ENCODE assay signal across 8 cellular contexts in the genomic region with DNA sequence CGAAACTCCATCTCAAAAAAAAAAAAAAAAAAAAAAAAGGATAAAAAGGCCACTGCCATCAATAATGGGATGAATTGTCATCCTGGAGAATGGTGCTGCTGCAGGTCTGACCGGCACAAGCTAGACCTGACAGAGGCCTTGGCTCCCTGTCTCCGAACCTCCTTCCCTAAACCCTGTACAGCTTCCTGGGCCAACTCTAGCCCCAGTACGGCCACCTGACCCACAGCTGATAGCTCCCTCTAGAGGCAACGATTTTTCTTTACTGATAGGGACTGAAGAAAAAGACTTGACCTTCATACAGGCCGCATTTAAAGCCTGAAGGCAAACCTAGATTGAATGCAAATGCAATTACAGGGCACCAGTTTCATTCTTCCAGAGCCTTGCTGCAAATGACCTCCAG. TPM values are rescaled to one million over a fixed set of nuclear protein-coding genes. Genes with fewer than 3 reads are reported as not detected.
DNase-seq lines count a peak whose midpoint lies in the region; ATAC-seq, FAIRE-seq and TF ChIP-seq lines count a peak whose summit lies in the region.

No MANE protein-coding gene starts in this region.

- TF ChIP-seq POLR2A in HepG2 (IDR thresholded peaks at IDR 0.05; ENCODE audit: insufficient read depth in 1 of 2, low read depth in 2 of 2, low read length in 2 of 2): no peak

- peak; percentile 54 for DNase-seq in EH (ENCODE audit: low read depth)
- peak; percentile 27 for DNase-seq in MG63
- no peak for DNase-seq in brain microvascular endothelial cell
- peak; percentile 65 for DNase-seq in HepG2 (ENCODE audit: low spot score)
- no peak for DNase-seq in UCSD-AML1 (lab: John Stamatoyannopoulos, UW; ENCODE audit: unreplicated experiment)

- H3K4me3 ChIP-seq in MG63: no peak overlapping the region
- no peak overlapping the region for H3K4me3 ChIP-seq in brain microvascular endothelial cell (ENCODE audit: low read depth, low read length)
- no peak overlapping the region for H3K4me3 ChIP-seq in HepG2 (replicated peaks in 1 of 3; ENCODE audit: insufficient read depth in 1 of 3, low read depth in 2 of 3, low read length in 3 of 3)

- BruUV-seq in HepG2 (replicated peaks; lab: Mats Ljungman, UMichigan): no TSS peak

- no peaks in the 10 kb centered on the region for H4K20me1 ChIP-seq in HepG2 (ENCODE audit: insufficient read depth, low read length)

- H2AFZ ChIP-seq in HepG2 (ENCODE audit: low read length): no peak overlapping the region

- TF ChIP-seq EP300 in HepG2 (IDR thresholded peaks at IDR 0.05; ENCODE audit: low read depth in 2 of 2, low read length in 2 of 2) (no peak), HepG2 (CRISPR knock-in tag; IDR thresholded peaks at IDR 0.05; ENCODE audit: borderline replicate concordance) (no peak)

- H3K4me2 ChIP-seq in HepG2 (ENCODE audit: low read depth, low read length): no peak overlapping the region

- CTCF ChIA-PET in HepG2 (lab: Yijun Ruan, JAX; ENCODE audit: low intra/inter-chr PET ratio, low total read pairs): interaction anchor here (0.8 to 3.4 kb wide), 3 partner anchors 33 to 37 kb away, joined by 3 to 24 read pairs (median 5); no protein-coding TSS in a partner anchor

- intact Hi-C loops in HepG2 (cut with micrococcal nuclease; ENCODE audit: unreplicated experiment): loop anchor here (1.0 kb wide), 1 partner anchor 37 kb away; no protein-coding TSS in a partner anchor

- H3K9ac ChIP-seq in HepG2 (ENCODE audit: insufficient read depth, low read depth, low read length): no peak overlapping the region

- no peaks in the 10 kb centered on the region for H3K27me3 ChIP-seq in MG63
- no peaks in the 10 kb centered on the region for H3K27me3 ChIP-seq in brain microvascular endothelial cell (replicated peaks)
- no peaks in the 10 kb centered on the region for H3K27me3 ChIP-seq in HepG2 (ENCODE audit: control insufficient read depth in 1 of 2, insufficient read depth in 2 of 2, low read length in 2 of 2)

- FAIRE-seq in HepG2 (lab: Jason Lieb, UNC): peak; percentile 81

- H3K9me3 ChIP-seq in MG63: no peaks in the 10 kb centered on the region
- H3K9me3 ChIP-seq in HepG2 (ENCODE audit: low read length): no peaks in the 10 kb centered on the region

- ATAC-seq in HepG2 (peak; percentile 81), HG02798 (IDR thresholded peaks at IDR 0.05; ENCODE audit: poor library complexity, unreplicated experiment) (no peak), HG02970 (IDR thresholded peaks at IDR 0.05; ENCODE audit: low FRiP score, unreplicated experiment) (no peak), GM18909 (IDR thresholded peaks at IDR 0.05; ENCODE audit: poor library complexity, unreplicated experiment) (no peak)

- in situ Hi-C loops in brain microvascular endothelial cell (cut with HindIII; ENCODE audit: low pct_ligation_motif_present, low sequenced_read_pairs): no loop called here
- in situ Hi-C loops in HepG2 (cut with HindIII; ENCODE audit: extremely low pct_ligation_motif_present, low pct_unique_long_range_greater_than_20kb): no loop called here

- POLR2A ChIA-PET in HepG2 (lab: Yijun Ruan, JAX): interaction anchor here (0.9 to 4.2 kb wide), 3 partner anchors 11 to 59 kb away, joined by 3 to 20 read pairs (median 3); no protein-coding TSS in a partner anchor

- H3K36me3 ChIP-seq in MG63: peaks cover 28% of the 10 kb centered on the region
- peaks cover 34% of the 10 kb centered on the region for H3K36me3 ChIP-seq in brain microvascular endothelial cell (replicated peaks)
- peaks cover 14 to 26% of the 10 kb centered on the region in 2 experiments for H3K36me3 ChIP-seq in HepG2 (replicated peaks in 1 of 2; ENCODE audit: control insufficient read depth in 1 of 2, insufficient read depth in 2 of 2, low read length in 2 of 2)

- TF ChIP-seq CTCF in brain microvascular endothelial cell (IDR thresholded peaks at IDR 0.05; ENCODE audit: low read depth, low read length, missing control alignments) (peak; percentile 74), HepG2 (CRISPR knock-in tag; IDR thresholded peaks at IDR 0.05) (peak; percentile 81)

- no peaks in the 10 kb centered on the region for H3K4me1 ChIP-seq in HepG2 (ENCODE audit: insufficient read depth, low read length)

- 31% methylated on average over 6 of the region's 6 CpGs for WGBS in HepG2 (ENCODE audit: low lambda C conversion rate)

- H3K79me2 ChIP-seq in HepG2 (ENCODE audit: insufficient read depth, low read length): no peaks in the 10 kb centered on the region

- H3K27ac ChIP-seq in brain microvascular endothelial cell (no peak overlapping the region), HepG2 (ENCODE audit: extremely low read length, insufficient read depth, low read length) (no peak overlapping the region)

- TF ChIP-seq RAD21 in HepG2 (CRISPR knock-in tag; IDR thresholded peaks at IDR 0.05): no peak; the same call in 1 of the 2 replicates

RNA-seq across cellular contexts. Expression of a gene that starts 30.7 kb away (rescaled TPM):
- 25.0 and 44.9 TPM in 2 replicates for total RNA-seq in MG63 (2014; rRNA removed; shearing (Covaris generic); ENCODE audit: low replicate concordance)
- 20.2 and 24.7 TPM in 2 replicates for total RNA-seq in HepG2 (2016; rRNA removed; fragmentation: Illumina TruSeq; extraction: Trizol)
- 4.3 and 6.3 TPM in 2 replicates for total RNA-seq in HepG2 (2016; cell fraction: cytosol; rRNA removed; fragmentation: Illumina TruSeq; extraction: Trizol; ENCODE audit: low read depth)
- total RNA-seq in HepG2 (2016; cell fraction: insoluble cytoplasmic fraction; rRNA removed; fragmentation: Illumina TruSeq; extraction: Trizol): 19.4 and 25.8 TPM in 2 replicates
- 5.9 and 8.3 TPM in 2 replicates for total RNA-seq in HepG2 (2016; cell fraction: membrane; rRNA removed; fragmentation: Illumina TruSeq; extraction: Trizol)
- 26.3 and 28.9 TPM in 2 replicates for total RNA-seq in HepG2 (2016; cell fraction: nucleus; rRNA removed; fragmentation: Illumina TruSeq; extraction: Trizol)
- 13.0 and 18.0 TPM in 2 replicates for polyA plus RNA-seq in HepG2 (2011; rRNA removed)
- polyA plus RNA-seq in HepG2 (2011; cell fraction: cytosol; rRNA removed): 4.1 and 6.3 TPM in 2 replicates
- polyA plus RNA-seq in HepG2 (2011; cell fraction: nucleus; rRNA removed): 21.8 and 23.2 TPM in 2 replicates
- 5.5 and 7.7 TPM in 2 replicates for polyA plus RNA-seq in HepG2 (2012)
- 1.00 and 1.3 TPM in 2 replicates for polyA plus RNA-seq in HepG2 (2016; cell fraction: cytosol; fragmentation: Illumina TruSeq; extraction: Trizol; ENCODE audit: low read depth)
- 11.8 and 15.3 TPM in 2 replicates for polyA plus RNA-seq in HepG2 (2016; cell fraction: insoluble cytoplasmic fraction; fragmentation: Illumina TruSeq; extraction: Trizol; ENCODE audit: low read depth)
- 2.0 and 2.6 TPM in 2 replicates for polyA plus RNA-seq in HepG2 (2016; cell fraction: membrane; fragmentation: Illumina TruSeq; extraction: Trizol; ENCODE audit: low read depth)
- 25.2 and 25.4 TPM in 2 replicates for polyA plus RNA-seq in HepG2 (2016; cell fraction: nucleus; fragmentation: Illumina TruSeq; extraction: Trizol; ENCODE audit: insufficient read depth, low read depth)
- 14.0 and 45.5 TPM in 2 replicates for polyA minus RNA-seq in HepG2 (2011; rRNA and poly(A)+ RNA removed; ENCODE audit: low replicate concordance)
- polyA minus RNA-seq in HepG2 (2011; cell fraction: cytosol; rRNA and poly(A)+ RNA removed): 5.5 and 8.8 TPM in 2 replicates
- polyA minus RNA-seq in HepG2 (2011; cell fraction: nucleus; rRNA and poly(A)+ RNA removed): 63.2 and 74.2 TPM in 2 replicates

RNA-seq across cellular contexts. Expression of a gene that starts 31.5 kb away (rescaled TPM):
- not detected in 2 replicates for total RNA-seq in MG63 (2014; rRNA removed; shearing (Covaris generic); ENCODE audit: low replicate concordance)
- 0.98 and 1.4 TPM in 2 replicates for total RNA-seq in HepG2 (2016; rRNA removed; fragmentation: Illumina TruSeq; extraction: Trizol)
- 0.26 and 0.30 TPM in 2 replicates for total RNA-seq in HepG2 (2016; cell fraction: cytosol; rRNA removed; fragmentation: Illumina TruSeq; extraction: Trizol; ENCODE audit: low read depth)
- total RNA-seq in HepG2 (2016; cell fraction: insoluble cytoplasmic fraction; rRNA removed; fragmentation: Illumina TruSeq; extraction: Trizol): 1.4 and 1.7 TPM in 2 replicates
- total RNA-seq in HepG2 (2016; cell fraction: membrane; rRNA removed; fragmentation: Illumina TruSeq; extraction: Trizol): 1.1 and 2.0 TPM in 2 replicates
- total RNA-seq in HepG2 (2016; cell fraction: nucleus; rRNA removed; fragmentation: Illumina TruSeq; extraction: Trizol): 1.1 TPM in 2 replicates
- polyA plus RNA-seq in HepG2 (2011; rRNA removed): 1.6 and 1.9 TPM in 2 replicates
- 1.8 and 2.4 TPM in 2 replicates for polyA plus RNA-seq in HepG2 (2011; cell fraction: cytosol; rRNA removed)
- polyA plus RNA-seq in HepG2 (2011; cell fraction: nucleus; rRNA removed): 0.93 and 1.9 TPM in 2 replicates
- polyA plus RNA-seq in HepG2 (2012): 0.30 and 0.32 TPM in 2 replicates
- polyA plus RNA-seq in HepG2 (2016; cell fraction: cytosol; fragmentation: Illumina TruSeq; extraction: Trizol; ENCODE audit: low read depth): 0.71 and 0.72 TPM in 2 replicates
- polyA plus RNA-seq in HepG2 (2016; cell fraction: insoluble cytoplasmic fraction; fragmentation: Illumina TruSeq; extraction: Trizol; ENCODE audit: low read depth): 0.81 and 1.2 TPM in 2 replicates
- 1.2 TPM in 2 replicates for polyA plus RNA-seq in HepG2 (2016; cell fraction: membrane; fragmentation: Illumina TruSeq; extraction: Trizol; ENCODE audit: low read depth)
- polyA plus RNA-seq in HepG2 (2016; cell fraction: nucleus; fragmentation: Illumina TruSeq; extraction: Trizol; ENCODE audit: insufficient read depth, low read depth): 1.9 and 2.5 TPM in 2 replicates
- polyA minus RNA-seq in HepG2 (2011; rRNA and poly(A)+ RNA removed; ENCODE audit: low replicate concordance): 0.09 and 5.5 TPM in 2 replicates
- polyA minus RNA-seq in HepG2 (2011; cell fraction: cytosol; rRNA and poly(A)+ RNA removed): 0.79 and 1.3 TPM in 2 replicates
- polyA minus RNA-seq in HepG2 (2011; cell fraction: nucleus; rRNA and poly(A)+ RNA removed): 0.26 and 1.2 TPM in 2 replicates

RNA-seq across cellular contexts. Expression of a gene that starts 32.1 kb away (rescaled TPM):
- 0.02 and 1.2 TPM in 2 replicates for total RNA-seq in MG63 (2014; rRNA removed; shearing (Covaris generic); ENCODE audit: low replicate concordance)
- 1.9 and 3.5 TPM in 2 replicates for total RNA-seq in HepG2 (2016; rRNA removed; fragmentation: Illumina TruSeq; extraction: Trizol)
- total RNA-seq in HepG2 (2016; cell fraction: cytosol; rRNA removed; fragmentation: Illumina TruSeq; extraction: Trizol; ENCODE audit: low read depth): 0.51 and 0.62 TPM in 2 replicates
- 1.4 and 3.4 TPM in 2 replicates for total RNA-seq in HepG2 (2016; cell fraction: insoluble cytoplasmic fraction; rRNA removed; fragmentation: Illumina TruSeq; extraction: Trizol)
- total RNA-seq in HepG2 (2016; cell fraction: membrane; rRNA removed; fragmentation: Illumina TruSeq; extraction: Trizol): 0.99 and 1.2 TPM in 2 replicates
- 3.3 and 4.4 TPM in 2 replicates for total RNA-seq in HepG2 (2016; cell fraction: nucleus; rRNA removed; fragmentation: Illumina TruSeq; extraction: Trizol)
- polyA plus RNA-seq in HepG2 (2011; rRNA removed): 1.9 and 2.6 TPM in 2 replicates
- 1.1 and 1.7 TPM in 2 replicates for polyA plus RNA-seq in HepG2 (2011; cell fraction: cytosol; rRNA removed)
- polyA plus RNA-seq in HepG2 (2011; cell fraction: nucleus; rRNA removed): 17.2 and 22.8 TPM in 2 replicates
- 1.4 and 1.5 TPM in 2 replicates for polyA plus RNA-seq in HepG2 (2012)
- polyA plus RNA-seq in HepG2 (2016; cell fraction: cytosol; fragmentation: Illumina TruSeq; extraction: Trizol; ENCODE audit: low read depth): 0.23 and 0.25 TPM in 2 replicates
- 1.9 and 2.0 TPM in 2 replicates for polyA plus RNA-seq in HepG2 (2016; cell fraction: insoluble cytoplasmic fraction; fragmentation: Illumina TruSeq; extraction: Trizol; ENCODE audit: low read depth)
- 0.45 and 0.71 TPM in 2 replicates for polyA plus RNA-seq in HepG2 (2016; cell fraction: membrane; fragmentation: Illumina TruSeq; extraction: Trizol; ENCODE audit: low read depth)
- polyA plus RNA-seq in HepG2 (2016; cell fraction: nucleus; fragmentation: Illumina TruSeq; extraction: Trizol; ENCODE audit: insufficient read depth, low read depth): 9.3 and 11.3 TPM in 2 replicates
- 1.9 and 3.8 TPM in 2 replicates for polyA minus RNA-seq in HepG2 (2011; rRNA and poly(A)+ RNA removed; ENCODE audit: low replicate concordance)
- 1.4 TPM in 2 replicates for polyA minus RNA-seq in HepG2 (2011; cell fraction: cytosol; rRNA and poly(A)+ RNA removed)
- polyA minus RNA-seq in HepG2 (2011; cell fraction: nucleus; rRNA and poly(A)+ RNA removed): 2.6 and 3.0 TPM in 2 replicates

RNA-seq across cellular contexts. Expression of a gene that starts 56.2 kb away (rescaled TPM):
- 20.6 and 32.5 TPM in 2 replicates for total RNA-seq in MG63 (2014; rRNA removed; shearing (Covaris generic); ENCODE audit: low replicate concordance)
- 13.8 and 17.1 TPM in 2 replicates for total RNA-seq in HepG2 (2016; rRNA removed; fragmentation: Illumina TruSeq; extraction: Trizol)
- total RNA-seq in HepG2 (2016; cell fraction: cytosol; rRNA removed; fragmentation: Illumina TruSeq; extraction: Trizol; ENCODE audit: low read depth): 5.0 and 5.2 TPM in 2 replicates
- 8.3 and 21.5 TPM in 2 replicates for total RNA-seq in HepG2 (2016; cell fraction: insoluble cytoplasmic fraction; rRNA removed; fragmentation: Illumina TruSeq; extraction: Trizol)
- total RNA-seq in HepG2 (2016; cell fraction: membrane; rRNA removed; fragmentation: Illumina TruSeq; extraction: Trizol): 5.7 and 8.8 TPM in 2 replicates
- 17.3 and 20.3 TPM in 2 replicates for total RNA-seq in HepG2 (2016; cell fraction: nucleus; rRNA removed; fragmentation: Illumina TruSeq; extraction: Trizol)
- 13.0 and 18.1 TPM in 2 replicates for polyA plus RNA-seq in HepG2 (2011; rRNA removed)
- polyA plus RNA-seq in HepG2 (2011; cell fraction: cytosol; rRNA removed): 10.2 and 13.3 TPM in 2 replicates
- polyA plus RNA-seq in HepG2 (2011; cell fraction: nucleus; rRNA removed): 62.4 and 69.3 TPM in 2 replicates
- 9.9 and 13.5 TPM in 2 replicates for polyA plus RNA-seq in HepG2 (2012)
- 3.7 and 4.2 TPM in 2 replicates for polyA plus RNA-seq in HepG2 (2016; cell fraction: cytosol; fragmentation: Illumina TruSeq; extraction: Trizol; ENCODE audit: low read depth)
- 7.6 TPM in 2 replicates for polyA plus RNA-seq in HepG2 (2016; cell fraction: insoluble cytoplasmic fraction; fragmentation: Illumina TruSeq; extraction: Trizol; ENCODE audit: low read depth)
- polyA plus RNA-seq in HepG2 (2016; cell fraction: membrane; fragmentation: Illumina TruSeq; extraction: Trizol; ENCODE audit: low read depth): 5.0 and 5.6 TPM in 2 replicates
- polyA plus RNA-seq in HepG2 (2016; cell fraction: nucleus; fragmentation: Illumina TruSeq; extraction: Trizol; ENCODE audit: insufficient read depth, low read depth): 44.7 and 51.5 TPM in 2 replicates
- polyA minus RNA-seq in HepG2 (2011; rRNA and poly(A)+ RNA removed; ENCODE audit: low replicate concordance): 30.6 and 46.1 TPM in 2 replicates
- 4.3 and 8.8 TPM in 2 replicates for polyA minus RNA-seq in HepG2 (2011; cell fraction: cytosol; rRNA and poly(A)+ RNA removed)
- 18.5 and 19.6 TPM in 2 replicates for polyA minus RNA-seq in HepG2 (2011; cell fraction: nucleus; rRNA and poly(A)+ RNA removed)

RNA-seq across cellular contexts. Expression of a gene that starts 57.6 kb away (rescaled TPM):
- total RNA-seq in MG63 (2014; rRNA removed; shearing (Covaris generic); ENCODE audit: low replicate concordance): 0.63 TPM in 1 of 2 replicates, not detected in the other
- 0.55 and 1.5 TPM in 2 replicates for total RNA-seq in HepG2 (2016; rRNA removed; fragmentation: Illumina TruSeq; extraction: Trizol)
- total RNA-seq in HepG2 (2016; cell fraction: cytosol; rRNA removed; fragmentation: Illumina TruSeq; extraction: Trizol; ENCODE audit: low read depth): 0.40 and 0.44 TPM in 2 replicates
- 0.13 and 0.97 TPM in 2 replicates for total RNA-seq in HepG2 (2016; cell fraction: insoluble cytoplasmic fraction; rRNA removed; fragmentation: Illumina TruSeq; extraction: Trizol)
- total RNA-seq in HepG2 (2016; cell fraction: membrane; rRNA removed; fragmentation: Illumina TruSeq; extraction: Trizol): 0.34 and 0.37 TPM in 2 replicates
- total RNA-seq in HepG2 (2016; cell fraction: nucleus; rRNA removed; fragmentation: Illumina TruSeq; extraction: Trizol): 1.5 and 1.6 TPM in 2 replicates
- polyA plus RNA-seq in HepG2 (2011; rRNA removed): 1.4 and 1.6 TPM in 2 replicates
- polyA plus RNA-seq in HepG2 (2011; cell fraction: cytosol; rRNA removed): 0.47 and 0.64 TPM in 2 replicates
- polyA plus RNA-seq in HepG2 (2011; cell fraction: nucleus; rRNA removed): 18.5 and 21.8 TPM in 2 replicates
- polyA plus RNA-seq in HepG2 (2012): 3.9 and 4.6 TPM in 2 replicates
- 0.43 TPM in 1 of 2 replicates, not detected in the other for polyA plus RNA-seq in HepG2 (2016; cell fraction: cytosol; fragmentation: Illumina TruSeq; extraction: Trizol; ENCODE audit: low read depth)
- 0.17 and 0.44 TPM in 2 replicates for polyA plus RNA-seq in HepG2 (2016; cell fraction: insoluble cytoplasmic fraction; fragmentation: Illumina TruSeq; extraction: Trizol; ENCODE audit: low read depth)
- polyA plus RNA-seq in HepG2 (2016; cell fraction: membrane; fragmentation: Illumina TruSeq; extraction: Trizol; ENCODE audit: low read depth): 0.17 TPM in 1 of 2 replicates, not detected in the other
- polyA plus RNA-seq in HepG2 (2016; cell fraction: nucleus; fragmentation: Illumina TruSeq; extraction: Trizol; ENCODE audit: insufficient read depth, low read depth): 5.2 and 7.0 TPM in 2 replicates
- polyA minus RNA-seq in HepG2 (2011; rRNA and poly(A)+ RNA removed; ENCODE audit: low replicate concordance): 0.68 and 1.8 TPM in 2 replicates
- not detected in 2 replicates for polyA minus RNA-seq in HepG2 (2011; cell fraction: cytosol; rRNA and poly(A)+ RNA removed)
- 1.3 and 1.9 TPM in 2 replicates for polyA minus RNA-seq in HepG2 (2011; cell fraction: nucleus; rRNA and poly(A)+ RNA removed)

Comparison
In these comparisons a context has a peak if more than half of its experiments do, and no peak if none do; other contexts are left out.
1. DNase-seq: peak in EH (single experiment), MG63 (single experiment) and HepG2 (single experiment); none in brain microvascular endothelial cell (single experiment) and UCSD-AML1 (single experiment).